Comparison of ENCODE assay signal across 14 cellular contexts in genomic region chr3:126896067-126896441, GRCh38.
"Had no signal": no experiment of that assay in that cellular context is flagged by ENCODE, and none has a peak within 500 bp of the region (broad histone marks: within the 10 kb centered on the region; RNA-seq: fewer than 3 reads in every experiment).

No MANE protein-coding gene starts in this region.

- DNase-seq: activated CD4-positive, alpha-beta T cell treated with anti-CD3 and anti-CD28 coated beads, Interleukin-2, amount 50 U/mL, for 4 hours; activated gamma-delta T cell; left lung; stimulated activated CD4-positive, alpha-beta T cell treated with anti-CD3 and anti-CD28 coated beads, Interleukin-4, amount 100 ng/mL, for 24 hours; stomach; WERI-Rb-1 had no signal

- H3K9me3 Mint-ChIP-seq: mesothelial cell of epicardium; nephron; stimulated activated effector memory CD8-positive, alpha-beta T cell treated with anti-CD3 and anti-CD28 coated beads, Interleukin-12 subunit alpha, Interleukin-12 subunit beta, amount 100 ng/mL, for 72 hours; type B pancreatic cell had no signal

- ATAC-seq: body of pancreas; stimulated activated effector memory CD8-positive, alpha-beta T cell treated with anti-CD3 and anti-CD28 coated beads, Interleukin-12 subunit alpha, Interleukin-12 subunit beta, amount 100 ng/mL, for 72 hours had no signal

- H3K27ac Mint-ChIP-seq: activated naive CD8-positive, alpha-beta T cell; mesothelial cell of epicardium; nephron; type B pancreatic cell had no signal

- H3K9me3 ChIP-seq: body of pancreas, left lung, right lobe of liver, stomach, testis had no signal

- H3K27ac ChIP-seq: body of pancreas, left lung, right lobe of liver, stomach, WERI-Rb-1 had no signal

- H3K27me3 Mint-ChIP-seq: activated naive CD8-positive, alpha-beta T cell; type B pancreatic cell had no signal

- H3K4me3 Mint-ChIP-seq: activated naive CD8-positive, alpha-beta T cell; mesothelial cell of epicardium; nephron; stimulated activated effector memory CD8-positive, alpha-beta T cell treated with anti-CD3 and anti-CD28 coated beads, Interleukin-12 subunit alpha, Interleukin-12 subunit beta, amount 100 ng/mL, for 72 hours; type B pancreatic cell had no signal

- H3K4me1 ChIP-seq: left lung, right lobe of liver had no signal

- H3K27me3 ChIP-seq: body of pancreas, right lobe of liver, stomach, testis had no signal

- H3K4me3 ChIP-seq: body of pancreas, left lung, right lobe of liver, stomach, testis had no signal

- H3K36me3 ChIP-seq: left lung, right lobe of liver, stomach, WERI-Rb-1 had no signal
